8 cellular contexts compared by ENCODE assay signal in genomic region chr19:45153339-45154063, GRCh38. TPM values are rescaled to one million over a fixed set of nuclear protein-coding genes. Genes with fewer than 3 reads are reported as not detected.
DNase-seq lines count a peak whose midpoint lies in the region; ATAC-seq, FAIRE-seq and TF ChIP-seq lines count a peak whose summit lies in the region.

No MANE protein-coding gene starts in this region.

- peak overlapping the region; percentile 56 for H3K4me3 ChIP-seq in psoas muscle

- peak overlapping the region; percentile 34 for H3K27ac Mint-ChIP-seq in activated naive CD8-positive, alpha-beta T cell treated with anti-CD3 and anti-CD28 coated beads for 36 hours

- FAIRE-seq in H54 (lab: Jason Lieb, UNC): no peak

- H3K9me3 ChIP-seq in psoas muscle: no peaks in the 10 kb centered on the region

- H3K4me1 Mint-ChIP-seq in activated naive CD8-positive, alpha-beta T cell treated with anti-CD3 and anti-CD28 coated beads for 36 hours: peaks cover 25% of the 10 kb centered on the region

- WGBS in psoas muscle, 3 donors: 1 to 2% (median 2%) methylated on average over 67 to 69 of the region's 69 CpGs

- no peak for TF ChIP-seq CTCF in psoas muscle (IDR thresholded peaks at IDR 0.05)

- TF ChIP-seq POLR2A in H54 (IDR thresholded peaks at IDR 0.05; ENCODE audit: low read depth, low read length): no peak

- H3K4me3 Mint-ChIP-seq in activated naive CD8-positive, alpha-beta T cell treated with anti-CD3 and anti-CD28 coated beads for 36 hours: peak overlapping the region; percentile 47

- no peaks in the 10 kb centered on the region for H3K36me3 ChIP-seq in psoas muscle (ENCODE audit: insufficient read depth in 1 of 2, low read depth in 1 of 2)

- peaks cover 20% of the 10 kb centered on the region for H3K4me1 ChIP-seq in psoas muscle

- ATAC-seq in left ventricle myocardium superior (peak; percentile 75), psoas muscle (peak; percentile 39 to 65 (median 60)), GM21526 (IDR thresholded peaks at IDR 0.05; ENCODE audit: low FRiP score, unreplicated experiment) (no peak), GM19397 (IDR thresholded peaks at IDR 0.05; ENCODE audit: unreplicated experiment) (no peak)

- intact Hi-C loops in left ventricle myocardium superior (cut with micrococcal nuclease) (no loop called here), psoas muscle (cut with DNase I) (no loop called here)

- H3K9me3 Mint-ChIP-seq in activated naive CD8-positive, alpha-beta T cell treated with anti-CD3 and anti-CD28 coated beads for 36 hours: no peaks in the 10 kb centered on the region

- peak; percentile 53 for DNase-seq in Ammon's horn (ENCODE audit: low spot score)
- DNase-seq in NCI-H1105 treated with DMSO at 0.1 percent for 48 hours (lab: John Stamatoyannopoulos, UW): peak; percentile 31
- peak; percentile 55 for DNase-seq in activated naive CD8-positive, alpha-beta T cell treated with anti-CD3 and anti-CD28 coated beads for 36 hours
- peak; percentile 70 for DNase-seq in left ventricle myocardium superior
- DNase-seq in psoas muscle: peak; percentile 53 to 70
- no peak for DNase-seq in H54 (ENCODE audit: insufficient read length, low spot score)

- peaks cover 36% of the 10 kb centered on the region for H3K27me3 Mint-ChIP-seq in activated naive CD8-positive, alpha-beta T cell treated with anti-CD3 and anti-CD28 coated beads for 36 hours

- peaks cover 12% of the 10 kb centered on the region for H3K36me3 Mint-ChIP-seq in activated naive CD8-positive, alpha-beta T cell treated with anti-CD3 and anti-CD28 coated beads for 36 hours

- H3K27ac ChIP-seq in psoas muscle: no peak overlapping the region

- peaks cover 0 to 32% (median 10%) of the 10 kb centered on the region in 3 donors for H3K27me3 ChIP-seq in psoas muscle (ENCODE audit: insufficient read depth in 3 of 3, low read length in 2 of 3)

RNA-seq across cellular contexts. Expression of gene NKPD1, which starts 7.3 kb away (rescaled TPM):
- total RNA-seq in activated naive CD8-positive, alpha-beta T cell treated with anti-CD3 and anti-CD28 coated beads for 36 hours: under 1 TPM in 1 of 2 experiments, not detected in 1; 0.24 TPM
- total RNA-seq in left ventricle myocardium superior (0.07 TPM), psoas muscle (under 1 TPM in 3 of 4 donors, not detected in 1; 0.06 to 0.09 (median 0.08) TPM)
- under 1 TPM in 2 of 3 donors, not detected in 1; 0.08 to 0.18 TPM for polyA plus RNA-seq in psoas muscle

RNA-seq across cellular contexts. Expression of gene TRAPPC6A, which starts 24.5 kb away (rescaled TPM):
- 10 to 100 TPM; 19.8 to 22.9 TPM for total RNA-seq in activated naive CD8-positive, alpha-beta T cell treated with anti-CD3 and anti-CD28 coated beads for 36 hours
- total RNA-seq in left ventricle myocardium superior (13.7 TPM), psoas muscle (10 to 100 TPM; 12.3 to 42.2 (median 20.6) TPM)
- 10 to 100 TPM; 10.8 to 14.5 (median 12.9) TPM for polyA plus RNA-seq in psoas muscle

RNA-seq across cellular contexts. Expression of gene BLOC1S3, which starts 25.1 kb away (rescaled TPM):
- 10 to 100 TPM; 10.5 to 13.3 TPM for total RNA-seq in activated naive CD8-positive, alpha-beta T cell treated with anti-CD3 and anti-CD28 coated beads for 36 hours
- total RNA-seq in left ventricle myocardium superior (6.0 TPM), psoas muscle (1 to 10 TPM; 4.1 to 7.8 (median 5.1) TPM)
- 1 to 10 TPM; 3.3 to 6.6 (median 6.5) TPM for polyA plus RNA-seq in psoas muscle

Comparison
In these comparisons a context has a peak if more than half of its experiments do, and no peak if none do; other contexts are left out.
1. ATAC-seq: peak in left ventricle myocardium superior (single experiment) and psoas muscle (4 of 4); none in GM21526 (single experiment) and GM19397 (single experiment).